ENCODE assay signal across 8 cellular contexts in the genomic region with DNA sequence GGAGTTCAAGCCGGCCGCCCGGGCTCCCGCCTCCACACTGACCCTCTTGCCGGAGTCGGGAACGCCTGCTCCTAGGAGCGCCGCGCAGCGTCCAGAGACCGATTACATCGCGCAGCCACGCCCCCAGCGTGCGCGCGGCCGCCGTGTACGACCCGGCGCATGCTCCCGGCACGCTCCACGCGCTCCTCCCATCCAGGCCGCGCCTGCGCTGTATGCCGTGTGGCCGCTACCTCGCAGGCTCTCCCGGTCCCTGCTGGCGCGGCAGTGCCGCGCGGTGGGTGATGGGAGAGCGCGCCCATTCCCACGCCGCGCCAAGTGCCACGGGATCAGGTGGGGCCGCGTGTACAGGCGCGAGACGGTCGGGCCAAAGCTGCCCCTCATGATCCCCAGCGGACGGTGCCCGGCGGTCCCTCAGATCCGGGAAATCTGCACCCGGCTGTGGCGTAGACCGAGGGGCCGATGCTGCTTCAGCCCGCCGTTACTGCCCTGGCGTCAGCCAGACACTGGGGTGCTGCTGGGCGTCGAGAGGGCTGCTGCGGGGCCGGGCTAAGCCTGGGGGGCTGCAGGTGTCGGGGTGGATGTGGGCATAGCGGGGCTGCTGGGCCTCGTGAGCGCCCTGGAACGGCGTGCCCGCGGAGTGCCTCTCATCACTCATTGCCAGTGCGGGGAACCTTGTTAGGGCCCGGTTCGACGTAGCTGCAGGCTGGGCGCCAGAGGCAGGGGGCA. TPM values are rescaled to one million over a fixed set of nuclear protein-coding genes. Genes with fewer than 3 reads are reported as not detected.
DNase-seq lines count a peak whose midpoint lies in the region; TF ChIP-seq lines count a peak whose summit lies in the region.

A gene with protein sequence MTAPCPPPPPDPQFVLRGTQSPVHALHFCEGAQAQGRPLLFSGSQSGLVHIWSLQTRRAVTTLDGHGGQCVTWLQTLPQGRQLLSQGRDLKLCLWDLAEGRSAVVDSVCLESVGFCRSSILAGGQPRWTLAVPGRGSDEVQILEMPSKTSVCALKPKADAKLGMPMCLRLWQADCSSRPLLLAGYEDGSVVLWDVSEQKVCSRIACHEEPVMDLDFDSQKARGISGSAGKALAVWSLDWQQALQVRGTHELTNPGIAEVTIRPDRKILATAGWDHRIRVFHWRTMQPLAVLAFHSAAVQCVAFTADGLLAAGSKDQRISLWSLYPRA (minus strand): TSS at position 97 of the 726 bp plus-strand sequence. CDS start 33,519 bp downstream, outside the sequence.
A gene with protein sequence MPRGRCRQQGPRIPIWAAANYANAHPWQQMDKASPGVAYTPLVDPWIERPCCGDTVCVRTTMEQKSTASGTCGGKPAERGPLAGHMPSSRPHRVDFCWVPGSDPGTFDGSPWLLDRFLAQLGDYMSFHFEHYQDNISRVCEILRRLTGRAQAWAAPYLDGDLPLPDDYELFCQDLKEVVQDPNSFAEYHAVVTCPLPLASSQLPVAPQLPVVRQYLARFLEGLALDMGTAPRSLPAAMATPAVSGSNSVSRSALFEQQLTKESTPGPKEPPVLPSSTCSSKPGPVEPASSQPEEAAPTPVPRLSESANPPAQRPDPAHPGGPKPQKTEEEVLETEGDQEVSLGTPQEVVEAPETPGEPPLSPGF (minus strand): TSS at position 97 of the 726 bp plus-strand sequence. CDS start 2,613 bp downstream, outside the sequence.

- H3K27ac Mint-ChIP-seq in H9: peak within 1 kb of the TSS in 2 of 3 experiments; percentile 92 to 96; a peak in 5 of 7 replicates
- peak within 1 kb of the TSS; percentile 90 for H3K27ac Mint-ChIP-seq in nephron progenitor cell
- H3K27ac Mint-ChIP-seq in stimulated activated naive CD8-positive, alpha-beta T cell treated with anti-CD3 and anti-CD28 coated beads, Interleukin-15, Interleukin-2, amounts not matched to agents 100 ng/mL and 50 ng/mL, for 24 hours: peak within 1 kb of the TSS; percentile 95

- H3K27me3 ChIP-seq in H9 (ENCODE audit: insufficient read depth, low read length): no peaks in the 10 kb centered on the region

- H3K56ac ChIP-seq in H9 (ENCODE audit: insufficient read length, low read depth, low read length): no peak within 1 kb of the TSS

- H2BK5ac ChIP-seq in H9 (ENCODE audit: insufficient read length, low read length): no peak within 1 kb of the TSS

- no peaks in the 10 kb centered on the region; the same call in 1 of the 2 replicates for H3K4me1 ChIP-seq in H9 (ENCODE audit: insufficient read depth, low read length)

- no peak within 1 kb of the TSS for H4K5ac ChIP-seq in H9 (ENCODE audit: insufficient read length, low read depth, low read length)

- no peak within 1 kb of the TSS for H2BK12ac ChIP-seq in H9 (ENCODE audit: insufficient read length, low read depth, low read length)

- DNase-seq in GDM1 (lab: John Stamatoyannopoulos, UW): peak; percentile 98
- DNase-seq in H9: peak; percentile 94
- DNase-seq in M059J (ENCODE audit: low read depth): peak; percentile 91
- DNase-seq in activated effector memory CD4-positive, alpha-beta T cell treated with Interleukin-2 at 50 U/mL for 16 hours: peak; percentile 95
- DNase-seq in fibroblast of the aortic adventitia (ENCODE audit: low read depth): peak; percentile 95
- DNase-seq in nephron progenitor cell: peak; percentile 98

- no peak within 1 kb of the TSS for H3K4ac ChIP-seq in H9 (ENCODE audit: low read depth, low read length)

- peaks cover 38 to 40% of the 10 kb centered on the region in 2 experiments for H3K4me1 Mint-ChIP-seq in H9
- H3K4me1 Mint-ChIP-seq in nephron progenitor cell: peaks cover 42% of the 10 kb centered on the region
- peaks cover 51% of the 10 kb centered on the region for H3K4me1 Mint-ChIP-seq in stimulated activated naive CD8-positive, alpha-beta T cell treated with anti-CD3 and anti-CD28 coated beads, Interleukin-15, Interleukin-2, amounts not matched to agents 100 ng/mL and 50 ng/mL, for 24 hours (ENCODE audit: low read depth)

- peaks cover 13% of the 10 kb centered on the region; the same call in 1 of the 2 replicates for H3K79me2 ChIP-seq in H9 (ENCODE audit: insufficient read depth, low read length)

- peaks cover 17% of the 10 kb centered on the region for H3K23me2 ChIP-seq in H9 (ENCODE audit: insufficient read length, low read depth, low read length, poor library complexity, severe bottlenecking)

- no peak within 1 kb of the TSS for H2AK5ac ChIP-seq in H9 (ENCODE audit: insufficient read length, low read length)

- no peak within 1 kb of the TSS for H4K8ac ChIP-seq in H9 (replicated peaks; ENCODE audit: insufficient read length, low read depth, low read length)

- H2BK20ac ChIP-seq in H9 (ENCODE audit: low read depth, low read length, poor library complexity, severe bottlenecking): no peak within 1 kb of the TSS

- H3K4me3 Mint-ChIP-seq in H9: peak within 1 kb of the TSS; percentile 90 to 91
- peak within 1 kb of the TSS; percentile 91 for H3K4me3 Mint-ChIP-seq in nephron progenitor cell
- H3K4me3 Mint-ChIP-seq in stimulated activated naive CD8-positive, alpha-beta T cell treated with anti-CD3 and anti-CD28 coated beads, Interleukin-15, Interleukin-2, amounts not matched to agents 100 ng/mL and 50 ng/mL, for 24 hours: peak within 1 kb of the TSS; percentile 96

- H4K91ac ChIP-seq in H9 (ENCODE audit: insufficient read length, low read depth, low read length): no peak within 1 kb of the TSS

- H3K9me3 Mint-ChIP-seq in H9: no peaks in the 10 kb centered on the region
- peaks cover 6% of the 10 kb centered on the region for H3K9me3 Mint-ChIP-seq in nephron progenitor cell
- H3K9me3 Mint-ChIP-seq in stimulated activated naive CD8-positive, alpha-beta T cell treated with anti-CD3 and anti-CD28 coated beads, Interleukin-15, Interleukin-2, amounts not matched to agents 100 ng/mL and 50 ng/mL, for 24 hours: no peaks in the 10 kb centered on the region

- H4K20me1 ChIP-seq in H9 (ENCODE audit: control insufficient read depth, insufficient read depth, insufficient read length): no peaks in the 10 kb centered on the region

- WGBS in H9 (ENCODE audit: extremely low coverage, insufficient read length, low lambda C conversion rate): no CpG with 5 or more reads among the region's 81 CpGs

- H3K27me3 Mint-ChIP-seq in H9 (ENCODE audit: low read depth) (no peaks in the 10 kb centered on the region; the same call in 1 of the 2 replicates), nephron progenitor cell (ENCODE audit: low read depth, poor library complexity) (peaks cover 4% of the 10 kb centered on the region)
- H3K27me3 Mint-ChIP-seq in stimulated activated naive CD8-positive, alpha-beta T cell treated with anti-CD3 and anti-CD28 coated beads, Interleukin-15, Interleukin-2, amounts not matched to agents 100 ng/mL and 50 ng/mL, for 24 hours: no peaks in the 10 kb centered on the region

- H3K27ac ChIP-seq in H9 (ENCODE audit: insufficient read length, low read depth, low read length): no peak within 1 kb of the TSS

- H3K23ac ChIP-seq in H9 (ENCODE audit: insufficient read length, low read depth, low read length): no peak within 1 kb of the TSS

- H2BK120ac ChIP-seq in H9 (ENCODE audit: low read depth, low read length, poor library complexity, severe bottlenecking): no peak within 1 kb of the TSS

- peak; percentile 93 for TF ChIP-seq POLR2A in Raji (IDR thresholded peaks at IDR 0.05; ENCODE audit: insufficient read depth, low read depth, low read length)

- no peak within 1 kb of the TSS for H3T11ph ChIP-seq in H9 (ENCODE audit: low read length)

- peak within 1 kb of the TSS; percentile 83 for H3K4me2 ChIP-seq in H9 (ENCODE audit: insufficient read depth, insufficient read length, low read length)

- peak within 1 kb of the TSS; percentile 53 for H3K9ac ChIP-seq in H9 (ENCODE audit: extremely low read depth, insufficient read length, low read length)

- peak within 1 kb of the TSS; percentile 85 for H3K18ac ChIP-seq in H9 (ENCODE audit: insufficient read length, low read depth, low read length)

- H3K36me3 Mint-ChIP-seq in H9 (ENCODE audit: insufficient read depth in 1 of 3, low read depth in 3 of 3) (peaks cover 27 to 40% (median 36%) of the 10 kb centered on the region in 3 experiments; a peak in 6 of 7 replicates), nephron progenitor cell (ENCODE audit: low read depth) (peaks cover 15% of the 10 kb centered on the region)
- peaks cover 37% of the 10 kb centered on the region for H3K36me3 Mint-ChIP-seq in stimulated activated naive CD8-positive, alpha-beta T cell treated with anti-CD3 and anti-CD28 coated beads, Interleukin-15, Interleukin-2, amounts not matched to agents 100 ng/mL and 50 ng/mL, for 24 hours (ENCODE audit: low read depth)

- peak within 1 kb of the TSS; percentile 85 for H3K14ac ChIP-seq in H9 (ENCODE audit: insufficient read depth, low read length)

- H3K4me3 ChIP-seq in fibroblast of the aortic adventitia (ENCODE audit: low read depth, low read length): peak within 1 kb of the TSS; percentile 91

- TF ChIP-seq CTCF in H9 (conservative IDR thresholded peaks at IDR 0.05) (no peak), fibroblast of the aortic adventitia (IDR thresholded peaks at IDR 0.05; ENCODE audit: insufficient read depth, low read length) (peak; percentile 8), nephron progenitor cell (IDR thresholded peaks at IDR 0.05) (no peak)

- H3K9me3 ChIP-seq in H9 (ENCODE audit: control insufficient read depth, low read depth, low read length): no peaks in the 10 kb centered on the region

- no peak within 1 kb of the TSS for H2BK15ac ChIP-seq in H9 (ENCODE audit: low read depth, low read length)

- H3K79me1 ChIP-seq in H9 (ENCODE audit: insufficient read depth, low read depth, low read length, poor library complexity, severe bottlenecking): peaks cover 10% of the 10 kb centered on the region

- no peak within 1 kb of the TSS for H2AFZ ChIP-seq in H9 (ENCODE audit: low read length)

RNA-seq across cellular contexts. Expression of the first gene that starts in this region (rescaled TPM):
- total RNA-seq in H9 (2021) (22.4 and 22.9 TPM in 2 replicates), fibroblast of the aortic adventitia (ENCODE audit: low replicate concordance) (4.0 and 5.2 TPM in 2 replicates)
- 4.0 and 7.6 TPM in 2 replicates for total RNA-seq in M059J (2014; rRNA removed; shearing (Covaris generic))

RNA-seq across cellular contexts. Expression of the second gene that starts in this region (rescaled TPM):
- 24.0 and 24.4 TPM in 2 replicates for total RNA-seq in H9 (2021)
- total RNA-seq in M059J (2014; rRNA removed; shearing (Covaris generic)): 3.5 and 7.6 TPM in 2 replicates
- total RNA-seq in fibroblast of the aortic adventitia (ENCODE audit: low replicate concordance): 5.9 and 10.8 TPM in 2 replicates
